Comparison of ENCODE assay signal across 1 cellular context in genomic region chr9:38052147-38052546, GRCh38.
TF ChIP-seq lines count a peak whose summit lies in the region.

No MANE protein-coding gene starts in this region.

TF ChIP-seq in GM23338, 12 proteins besides CTCF, POLR2A, EP300 and RAD21:
- no peak for TF ChIP-seq REST (IDR thresholded peaks at IDR 0.05; ENCODE audit: unreplicated experiment)
- no peak for TF ChIP-seq JUNB (IDR thresholded peaks at IDR 0.05; ENCODE audit: unreplicated experiment)
- no peak for TF ChIP-seq ETS1 (IDR thresholded peaks at IDR 0.05)
- no peak for TF ChIP-seq ZNF462 (CRISPR knock-in tag; IDR thresholded peaks at IDR 0.05)
- TF ChIP-seq EZH2 (IDR thresholded peaks at IDR 0.05; ENCODE audit: low read depth, unreplicated experiment): no peak
- no peak for TF ChIP-seq ZNF331 (CRISPR knock-in tag; IDR thresholded peaks at IDR 0.05; ENCODE audit: low read depth)
- TF ChIP-seq CREB1 (CRISPR knock-in tag; IDR thresholded peaks at IDR 0.05; ENCODE audit: low read depth): no peak
- TF ChIP-seq POLR2AphosphoS5 (IDR thresholded peaks at IDR 0.05; ENCODE audit: low read depth): no peak
- no peak for TF ChIP-seq STAT1 (IDR thresholded peaks at IDR 0.05; ENCODE audit: unreplicated experiment)
- no peak for TF ChIP-seq ZNF114 (CRISPR knock-in tag; IDR thresholded peaks at IDR 0.05)
- no peak for TF ChIP-seq EZH2phosphoT487 (IDR thresholded peaks at IDR 0.05; ENCODE audit: unreplicated experiment)
- no peak for TF ChIP-seq NANOG (IDR thresholded peaks at IDR 0.05; ENCODE audit: borderline replicate concordance)
TF ChIP-seq in GM23338: peak in this region for 0.
